Comparison of ENCODE assay signal across 25 cellular contexts in genomic region chr1:157011845-157012244, GRCh38.
"Had no signal": no experiment of that assay in that cellular context is flagged by ENCODE, and none has a peak within 500 bp of the region (broad histone marks: within the 10 kb centered on the region; RNA-seq: fewer than 3 reads in every experiment).

No MANE protein-coding gene starts in this region.

- H3K4me1 ChIP-seq: uterus had no signal

- H3K9me3 ChIP-seq: stomach, suprapubic skin, testis, thoracic aorta, thyroid gland, tibial artery, tibial nerve, transverse colon, upper lobe of left lung, upper lobe of right lung, uterus, vagina had no signal

- H3K4me3 ChIP-seq: stomach, suprapubic skin, testis, thoracic aorta, thyroid gland, tibial artery, tibial nerve, transverse colon, upper lobe of left lung, upper lobe of right lung, uterus, vagina had no signal

- DNase-seq: stimulated activated CD4-positive, alpha-beta T cell treated with anti-CD3 and anti-CD28 coated beads, Interleukin-2, amount 100 ng/mL, for 48 hours; stimulated activated CD4-positive, alpha-beta T cell treated with anti-CD3 and anti-CD28 coated beads, Interleukin-4, amount 100 ng/mL, for 1 hour; stimulated activated CD4-positive, alpha-beta T cell treated with anti-CD3 and anti-CD28 coated beads, Interleukin-4, amount 100 ng/mL, for 24 hours; stimulated activated CD4-positive, alpha-beta T cell treated with anti-CD3 and anti-CD28 coated beads, Interleukin-4, amount 100 ng/mL, for 4 hours; stimulated activated CD8-positive, alpha-beta memory T cell treated with anti-CD3 and anti-CD28 coated beads, Interleukin-4, amount 100 ng/mL, for 48 hours; stimulated activated naive B cell treated with anti-CD40 and anti-IgM and Interleukin-4, amounts not matched to agents 10 μg/mL and 1 μg/mL and 100 μg/mL, for 72 hours; stimulated activated naive CD4-positive, alpha-beta T cell; stimulated activated naive CD4-positive, alpha-beta T cell treated with Interleukin-2 at 50 U/mL for 16 hours; stimulated activated naive CD8-positive, alpha-beta T cell treated with anti-CD3 and anti-CD28 coated beads, Interleukin-15, amount 100 ng/mL, for 72 hours; stimulated activated naive CD8-positive, alpha-beta T cell treated with anti-CD3 and anti-CD28 coated beads, Interleukin-15, Interleukin-2, amounts not matched to agents 100 U/mL and 50 U/mL, for 24 hours; stomach; substantia nigra; testis; thyroid gland; tibial artery; transverse colon; trophoblast cell; upper lobe of left lung; upper lobe of right lung; uterus had no signal

- H3K36me3 ChIP-seq: stomach, suprapubic skin, thoracic aorta, thyroid gland, tibial artery, tibial nerve, transverse colon, upper lobe of left lung, upper lobe of right lung, uterus, vagina had no signal

- FAIRE-seq: urothelium cell line had no signal

- H3K27ac ChIP-seq: stomach, suprapubic skin, testis, thoracic aorta, thyroid gland, tibial artery, tibial nerve, transverse colon, upper lobe of left lung, upper lobe of right lung, uterus, vagina had no signal
